9 cellular contexts compared by ENCODE assay signal in the genomic region with DNA sequence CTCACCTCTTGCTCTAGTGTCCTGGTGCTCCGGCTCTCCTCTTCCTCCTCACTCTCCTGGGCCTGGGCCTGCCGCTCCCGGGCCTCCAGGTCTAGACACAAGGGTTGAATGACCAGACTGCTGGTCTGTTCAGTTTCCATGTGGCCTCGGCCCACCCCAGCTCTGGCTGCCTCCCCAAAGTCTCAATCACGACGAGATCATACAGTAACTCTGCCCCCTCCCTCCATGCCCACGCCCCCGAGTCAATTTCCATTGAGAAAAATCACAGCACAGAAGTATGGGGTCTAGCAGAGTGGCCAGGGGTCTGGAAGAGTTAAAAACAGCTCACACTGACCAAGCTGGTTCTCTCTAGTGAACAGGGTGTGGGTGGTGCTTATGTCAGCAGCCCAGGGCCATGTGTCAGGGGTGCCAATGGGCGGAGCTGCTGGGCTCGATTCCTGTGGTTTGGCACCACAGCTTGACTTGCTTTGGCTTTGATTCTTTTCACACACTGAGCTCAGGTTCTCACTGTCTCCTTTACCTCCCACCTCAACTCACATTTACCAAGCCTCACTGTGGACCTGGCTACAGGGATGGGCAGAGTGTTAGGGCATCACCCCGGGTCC. TPM values are rescaled to one million over a fixed set of nuclear protein-coding genes. Genes with fewer than 3 reads are reported as not detected.
A peak's percentile ranks its signal among the peaks of the same experiment; 100 is the strongest.
DNase-seq lines count a peak whose midpoint lies in the region; ATAC-seq and TF ChIP-seq lines count a peak whose summit lies in the region.
"Had no signal": no experiment of that assay in that cellular context is flagged by ENCODE, and none has a peak within 500 bp of the region (broad histone marks: within the 10 kb centered on the region; RNA-seq: fewer than 3 reads in every experiment).

No MANE protein-coding gene starts in this region.

- no peaks in the 10 kb centered on the region for H3K27me3 ChIP-seq in BLaER1 treated with 17β-estradiol and CSF1 and Interleukin-3, amounts not matched to agents 10 nM and 100 nM
- H3K27me3 ChIP-seq in body of pancreas (no peaks in the 10 kb centered on the region), gastroesophageal sphincter (no peaks in the 10 kb centered on the region)

- H3K27me3 Mint-ChIP-seq in naive thymus-derived CD8-positive, alpha-beta T cell, result no peaks in the 10 kb centered on the region

- peak in 3 of 4 donors; percentile 45 to 78 (median 71) for DNase-seq in body of pancreas
- DNase-seq in naive thymus-derived CD8-positive, alpha-beta T cell, result peak in 1 of 10 donors; percentile 37
- no peak for DNase-seq in GM19238 (ENCODE audit: insufficient read length, low spot score)
- DNase-seq in germinal center (ENCODE audit: low spot score), result no peak
- DNase-seq: NCI-H446 treated with DMSO at 0.1 percent for 48 hours had no signal

- peak overlapping the region in 8 of 11 experiments; percentile 4 to 70 (median 30); a peak in 9 of 22 replicates for H3K4me2 ChIP-seq in BLaER1 treated with 17β-estradiol and CSF1 and Interleukin-3, amounts not matched to agents 10 nM and 100 nM

- ATAC-seq in body of pancreas (no peak), gastroesophageal sphincter (no peak), HG02763 (IDR thresholded peaks at IDR 0.05; ENCODE audit: unreplicated experiment) (no peak)
- peak in 1 of 2 donors; percentile 54 for ATAC-seq in naive thymus-derived CD8-positive, alpha-beta T cell

- TF ChIP-seq CTCF in body of pancreas (IDR thresholded peaks at IDR 0.05) (no peak), gastroesophageal sphincter (IDR thresholded peaks at IDR 0.05) (no peak)

- peaks cover 0 to 69% (median 14%) of the 10 kb centered on the region in 11 experiments; a peak in 14 of 22 replicates for H4K20me1 ChIP-seq in BLaER1 treated with 17β-estradiol and CSF1 and Interleukin-3, amounts not matched to agents 10 nM and 100 nM

- POLR2A ChIA-PET in naive thymus-derived CD8-positive, alpha-beta T cell (lab: Charles Lee), result interaction anchor here (1.3 to 1.5 kb wide), 2 partner anchors 11 to 12 kb away, joined by 5 read pairs; partner anchors contain the start of gene GCHFR

- H3K27ac Mint-ChIP-seq in naive thymus-derived CD8-positive, alpha-beta T cell, result peak overlapping the region in 6 of 10 donors; percentile 20 to 89 (median 66)

- no peak for TF ChIP-seq EP300 in gastroesophageal sphincter (IDR thresholded peaks at IDR 0.05)

- peaks cover 32 to 55% (median 41%) of the 10 kb centered on the region in 10 experiments for H3K4me1 ChIP-seq in BLaER1 treated with 17β-estradiol and CSF1 and Interleukin-3, amounts not matched to agents 10 nM and 100 nM
- H3K4me1 ChIP-seq in body of pancreas (no peaks in the 10 kb centered on the region), gastroesophageal sphincter (no peaks in the 10 kb centered on the region)

- H3K4me3 ChIP-seq in BLaER1 treated with 17β-estradiol and CSF1 and Interleukin-3, amounts not matched to agents 10 nM and 100 nM, result no peak overlapping the region
- H3K4me3 ChIP-seq in body of pancreas (no peak overlapping the region), gastroesophageal sphincter (no peak overlapping the region)

- peak overlapping the region in 3 of 11 experiments; percentile 3 to 13 (median 11); a peak in 2 of 22 replicates for H3K9ac ChIP-seq in BLaER1 treated with 17β-estradiol and CSF1 and Interleukin-3, amounts not matched to agents 10 nM and 100 nM

- no peaks in the 10 kb centered on the region for H3K9me3 ChIP-seq in BLaER1 treated with 17β-estradiol and CSF1 and Interleukin-3, amounts not matched to agents 10 nM and 100 nM (replicated peaks in 1 of 11)
- H3K9me3 ChIP-seq in KOPT-K1 (ENCODE audit: insufficient read depth, low read length, poor library complexity, severe bottlenecking) (no peaks in the 10 kb centered on the region), body of pancreas (no peaks in the 10 kb centered on the region), gastroesophageal sphincter (no peaks in the 10 kb centered on the region)

- WGBS in body of pancreas, 2 donors, result 62 to 73% methylated on average over 8 to 11 of the region's 11 CpGs
- WGBS in gastroesophageal sphincter (ENCODE audit: low coverage in 1 of 2), 2 donors, result 60 to 70% methylated on average over 1 to 4 of the region's 11 CpGs

- H3K36me3 ChIP-seq in BLaER1 treated with 17β-estradiol and CSF1 and Interleukin-3, amounts not matched to agents 10 nM and 100 nM, result peaks cover 59 to 86% (median 72%) of the 10 kb centered on the region in 11 experiments
- H3K36me3 ChIP-seq in KOPT-K1 (ENCODE audit: insufficient read depth, low read length) (peaks cover 60% of the 10 kb centered on the region; the same call in 1 of the 2 replicates), body of pancreas (replicated peaks in 1 of 2; ENCODE audit: insufficient read depth in 1 of 2, low read depth in 2 of 2) (peaks cover 8 to 29% of the 10 kb centered on the region in 2 donors), gastroesophageal sphincter (peaks cover 0 to 88% of the 10 kb centered on the region in 2 donors)

- no peak for TF ChIP-seq POLR2A in body of pancreas (IDR thresholded peaks at IDR 0.05)
- TF ChIP-seq POLR2A in gastroesophageal sphincter (IDR thresholded peaks at IDR 0.05), result no peak

- no peak overlapping the region for H3K27ac ChIP-seq in BLaER1 treated with 17β-estradiol and CSF1 and Interleukin-3, amounts not matched to agents 10 nM and 100 nM
- H3K27ac ChIP-seq in KOPT-K1 (ENCODE audit: low read depth, low read length, poor library complexity, severe bottlenecking) (peak overlapping the region; percentile 31), body of pancreas (peak overlapping the region in 1 of 4 donors; percentile 19), gastroesophageal sphincter (no peak overlapping the region)

- intact Hi-C loops in body of pancreas (cut with DNase I), result loop anchor here (10.0 kb wide), 1 partner anchor 82 kb away; the partner anchor contains the start of gene RAD51

- H3K4me3 Mint-ChIP-seq in naive thymus-derived CD8-positive, alpha-beta T cell, result peak overlapping the region in 1 of 10 donors; percentile 39

- peaks cover 2 to 18% (median 8%) of the 10 kb centered on the region in 4 donors for H3K4me1 Mint-ChIP-seq in naive thymus-derived CD8-positive, alpha-beta T cell

- no peaks in the 10 kb centered on the region for H3K9me3 Mint-ChIP-seq in naive thymus-derived CD8-positive, alpha-beta T cell

- peaks cover 0 to 60% (median 14%) of the 10 kb centered on the region in 3 donors for H3K36me3 Mint-ChIP-seq in naive thymus-derived CD8-positive, alpha-beta T cell

RNA-seq across cellular contexts. Expression of gene C15orf62, which starts 6.9 kb away (rescaled TPM):
- total RNA-seq in body of pancreas, result under 1 TPM in 1 of 2 donors, not detected in 1; 0.26 TPM
- total RNA-seq in naive thymus-derived CD8-positive, alpha-beta T cell, result 1 to 10 TPM; 2.0 to 2.2 TPM
- polyA plus RNA-seq in naive thymus-derived CD8-positive, alpha-beta T cell, result under 1 TPM in 1 of 3 donors, not detected in 2; 0.40 TPM
- under 1 TPM; 0.16 to 0.42 (median 0.31) TPM for total RNA-seq in gastroesophageal sphincter

RNA-seq across cellular contexts. Expression of gene GCHFR, which starts 12.8 kb away (rescaled TPM):
- total RNA-seq in body of pancreas (10 to 100 TPM; 26.4 to 43.6 TPM), gastroesophageal sphincter (10 to 100 TPM in 1 of 4 donors, 1 to 10 TPM in 3; 5.8 to 12.1 (median 6.9) TPM)
- total RNA-seq in naive thymus-derived CD8-positive, alpha-beta T cell, result 10 to 100 TPM; 17.8 to 19.4 TPM
- 10 to 100 TPM; 46.5 to 53.9 (median 50.6) TPM for polyA plus RNA-seq in naive thymus-derived CD8-positive, alpha-beta T cell

RNA-seq across cellular contexts. Expression of gene RMDN3, which starts 21.6 kb away (rescaled TPM):
- 10 to 100 TPM; 17.6 to 23.7 TPM for total RNA-seq in body of pancreas
- 10 to 100 TPM; 18.2 to 19.1 TPM for total RNA-seq in naive thymus-derived CD8-positive, alpha-beta T cell
- 10 to 100 TPM; 13.4 to 19.4 (median 16.8) TPM for polyA plus RNA-seq in naive thymus-derived CD8-positive, alpha-beta T cell
- 10 to 100 TPM; 24.2 to 37.2 (median 32.8) TPM for total RNA-seq in gastroesophageal sphincter

RNA-seq across cellular contexts. Expression of gene ZFYVE19, which starts 30.2 kb away (rescaled TPM):
- total RNA-seq in body of pancreas, result 10 to 100 TPM; 27.0 to 29.3 TPM
- total RNA-seq in naive thymus-derived CD8-positive, alpha-beta T cell, result 10 to 100 TPM; 28.9 to 33.8 TPM
- polyA plus RNA-seq in naive thymus-derived CD8-positive, alpha-beta T cell, result 10 to 100 TPM; 13.2 to 15.5 (median 13.8) TPM
- total RNA-seq in gastroesophageal sphincter, result 10 to 100 TPM; 13.3 to 25.5 (median 19.7) TPM

RNA-seq across cellular contexts. Expression of gene DNAJC17, which starts 30.6 kb away (rescaled TPM):
- total RNA-seq in body of pancreas, result 10 to 100 TPM; 18.7 to 36.6 TPM
- 10 to 100 TPM; 37.6 to 38.4 TPM for total RNA-seq in naive thymus-derived CD8-positive, alpha-beta T cell
- 10 to 100 TPM; 17.5 to 37.5 (median 31.3) TPM for polyA plus RNA-seq in naive thymus-derived CD8-positive, alpha-beta T cell
- 10 to 100 TPM in 3 of 4 donors, 1 to 10 TPM in 1; 7.8 to 20.5 (median 17.8) TPM for total RNA-seq in gastroesophageal sphincter

Comparison
In these comparisons a context has a peak if more than half of its experiments do, and no peak if none do; other contexts are left out.
1. DNase-seq: peak in body of pancreas (3 of 4); none in GM19238 (single experiment) and germinal center (single experiment).